In genomic region chr10:2746638-2747037, GRCh38 we compare ENCODE assay signal across 3 cellular contexts.
TF ChIP-seq lines count a peak whose summit lies in the region.

No MANE protein-coding gene starts in this region.

TF ChIP-seq in HepG2, 621 proteins besides CTCF, POLR2A, EP300 and RAD21 (continued from another document):
- TF ChIP-seq ATF7 (IDR thresholded peaks at IDR 0.05) (peak; percentile 98), ATF7 (CRISPR knock-in tag; IDR thresholded peaks at IDR 0.05) (no peak)
TF ChIP-seq in HepG2: peak in this region for 2.

TF ChIP-seq in HEK293, 187 proteins besides CTCF, POLR2A, EP300 and RAD21 (continued from another document):
- TF ChIP-seq ATF2 (tag by site-specific recombination; IDR thresholded peaks at IDR 0.05; ENCODE audit: low read depth) (0 out of 2 replicates have a peak, but pooled peaks have one; percentile 7), ZNF692 (tag by site-specific recombination; IDR thresholded peaks at IDR 0.05) (no peak)

TF ChIP-seq in K562, 482 proteins besides CTCF, POLR2A, EP300 and RAD21 (continued from another document and continues in another):
- no peak for TF ChIP-seq KDM4B (IDR thresholded peaks at IDR 0.05; ENCODE audit: borderline replicate concordance in 2 of 2, low read depth in 1 of 2)
- no peak for TF ChIP-seq BACH1 (tag; IDR thresholded peaks at IDR 0.05)
- no peak for TF ChIP-seq IRF9 (tag; IDR thresholded peaks at IDR 0.05)
- no peak for TF ChIP-seq MTF1 (CRISPR knock-in tag; IDR thresholded peaks at IDR 0.05; ENCODE audit: borderline replicate concordance)
- no peak for TF ChIP-seq ZNF140 (CRISPR knock-in tag; IDR thresholded peaks at IDR 0.05)
- peak; percentile 46; the same call in 1 of the 2 replicates for TF ChIP-seq ATF7 (IDR thresholded peaks at IDR 0.05)
- TF ChIP-seq ARID3A (IDR thresholded peaks at IDR 0.05; ENCODE audit: borderline replicate concordance, low read depth, low read length): no peak
- TF ChIP-seq COPS2 (conservative IDR thresholded peaks at IDR 0.05): no peak
- TF ChIP-seq ZNF354B (CRISPR knock-in tag; IDR thresholded peaks at IDR 0.05): no peak
- no peak for TF ChIP-seq KAT8 (IDR thresholded peaks at IDR 0.05; ENCODE audit: low read depth)
- no peak for TF ChIP-seq THRA (IDR thresholded peaks at IDR 0.05)
- TF ChIP-seq ZNF592 (IDR thresholded peaks at IDR 0.05): no peak
- TF ChIP-seq ZNF175 (CRISPR knock-in tag; IDR thresholded peaks at IDR 0.05; ENCODE audit: low read depth): no peak
- peak; percentile 63; the same call in 1 of the 2 replicates for TF ChIP-seq JUNB (CRISPR knock-in tag; conservative IDR thresholded peaks at IDR 0.05)
- TF ChIP-seq TCF15 (CRISPR knock-in tag; IDR thresholded peaks at IDR 0.05): no peak
- TF ChIP-seq SMC3 (conservative IDR thresholded peaks at IDR 0.05; ENCODE audit: insufficient read depth, low read depth, low read length): no peak
- TF ChIP-seq E2F6 (IDR thresholded peaks at IDR 0.05; ENCODE audit: borderline replicate concordance in 1 of 2, extremely low read depth in 1 of 2, insufficient read depth in 1 of 2, insufficient read length in 1 of 2, low read depth in 1 of 2, low read length in 1 of 2, poor library complexity in 1 of 2, severe bottlenecking in 1 of 2): no peak
- no peak for TF ChIP-seq KAT2B (IDR thresholded peaks at IDR 0.05; ENCODE audit: low read depth, low read length)
- TF ChIP-seq FOXP1 (CRISPR knock-in tag; IDR thresholded peaks at IDR 0.05): no peak
- no peak for TF ChIP-seq ZNF507 (tag; conservative IDR thresholded peaks at IDR 0.05)
- no peak for TF ChIP-seq PRDM10 (IDR thresholded peaks at IDR 0.05; ENCODE audit: partially characterized antibody)
- TF ChIP-seq PKNOX1 (IDR thresholded peaks at IDR 0.05): no peak
- no peak for TF ChIP-seq ZNF212 (CRISPR knock-in tag; IDR thresholded peaks at IDR 0.05)
- TF ChIP-seq ATF1 (CRISPR knock-in tag; IDR thresholded peaks at IDR 0.05): no peak
- peak; percentile 27; the same call in 1 of the 2 replicates for TF ChIP-seq ATF1 (tag; IDR thresholded peaks at IDR 0.05)
- no peak for TF ChIP-seq HDAC2 (IDR thresholded peaks at IDR 0.05)
- TF ChIP-seq CBFA2T2 (conservative IDR thresholded peaks at IDR 0.05): no peak
- TF ChIP-seq ZNF277 (CRISPR knock-in tag; IDR thresholded peaks at IDR 0.05; ENCODE audit: borderline replicate concordance): no peak
- no peak for TF ChIP-seq MBD1 (CRISPR knock-in tag; IDR thresholded peaks at IDR 0.05)
- TF ChIP-seq ZMIZ1 (IDR thresholded peaks at IDR 0.05; ENCODE audit: low read depth in 2 of 2, low read length in 2 of 2): no peak
- TF ChIP-seq ZNF239 (CRISPR knock-in tag; IDR thresholded peaks at IDR 0.05): no peak
- no peak for TF ChIP-seq ZNF76 (CRISPR knock-in tag; IDR thresholded peaks at IDR 0.05; ENCODE audit: borderline replicate concordance)
